ENCODE assay signal across 15 cellular contexts in the genomic region with DNA sequence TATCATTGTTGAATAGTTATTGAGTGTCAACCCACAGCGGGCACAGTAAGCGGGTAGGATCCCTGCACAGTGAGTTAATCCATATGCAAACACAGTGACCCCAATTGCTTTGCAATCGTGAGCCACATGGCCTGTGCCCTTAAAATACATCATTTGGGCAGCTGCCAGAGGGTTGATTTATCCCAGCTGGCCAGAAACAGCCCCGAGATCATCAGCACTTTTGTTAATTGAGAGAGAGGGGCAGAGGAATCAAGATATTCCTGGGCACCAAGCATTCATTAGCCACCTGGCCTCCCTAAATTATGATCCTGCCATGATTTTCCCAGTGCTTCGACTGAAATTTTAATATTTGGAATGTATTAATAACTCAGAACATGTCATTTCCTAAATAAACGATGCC. TPM values are rescaled to one million over a fixed set of nuclear protein-coding genes. Genes with fewer than 3 reads are reported as not detected.
DNase-seq lines count a peak whose midpoint lies in the region; TF ChIP-seq lines count a peak whose summit lies in the region.
"Had no signal": no experiment of that assay in that cellular context is flagged by ENCODE, and none has a peak within 500 bp of the region (broad histone marks: within the 10 kb centered on the region; RNA-seq: fewer than 3 reads in every experiment).

No MANE protein-coding gene starts in this region.

- no peak for TF ChIP-seq CTCF in SK-N-SH (IDR thresholded peaks at IDR 0.05)

- H3K27ac ChIP-seq in SK-N-SH (ENCODE audit: low read depth in 2 of 2, low read length in 1 of 2), result peak overlapping the region in 1 of 2 experiments; percentile 58; a peak in 1 of 4 replicates
- H3K27ac ChIP-seq: RWPE1 had no signal

- peak in 1 of 2 experiments; percentile 89; a peak in 2 of 4 replicates for TF ChIP-seq EP300 in SK-N-SH (IDR thresholded peaks at IDR 0.05; ENCODE audit: borderline replicate concordance in 1 of 2, low read depth in 1 of 2, low read length in 1 of 2)

- no peaks in the 10 kb centered on the region; the same call in 1 of the 2 replicates for H3K27me3 ChIP-seq in SK-N-SH (ENCODE audit: insufficient read depth)

- no peaks in the 10 kb centered on the region for H3K36me3 ChIP-seq in SK-N-SH (replicated peaks in 1 of 2; ENCODE audit: control insufficient read depth in 1 of 2, insufficient read depth in 2 of 2, low read length in 1 of 2)

- H3K9ac ChIP-seq in SK-N-SH, result no peak overlapping the region

- WGBS in SK-N-SH (ENCODE audit: low lambda C conversion rate), result 14% methylated on average over 6 of the region's 6 CpGs

- H3K4me2 ChIP-seq in SK-N-SH, result no peak overlapping the region

- DNase-seq in DMS 273 treated with DMSO at 0.1 percent for 48 hours (lab: John Stamatoyannopoulos, UW) (peak; percentile 68), NCI-H146 (lab: John Stamatoyannopoulos, UW) (peak; percentile 90), NCI-H69 (lab: John Stamatoyannopoulos, UW) (peak; percentile 96), SK-N-SH (peak; percentile 74), GM19240 (ENCODE audit: insufficient read length, low spot score) (no peak)
- DNase-seq in NK-92 treated with Interleukin-12 subunit alpha and Interleukin-12 subunit beta, amount 100 ng/mL, for 24 hours (lab: John Stamatoyannopoulos, UW), result no peak
- DNase-seq in activated naive CD4-positive, alpha-beta T cell treated with Interleukin-2 at 50 U/mL for 16 hours, result no peak
- DNase-seq: ACHN; CD4-positive, CD25-positive, alpha-beta regulatory T cell; Karpas-422; MM.1S; NCI-H1436 treated with DMSO at 0.1 percent for 48 hours; NCI-H526 treated with DMSO at 0.1 percent for 48 hours; T-helper 1 cell had no signal

- POLR2A ChIA-PET in SK-N-SH (lab: Yijun Ruan, JAX), result no interaction called here

- 0 out of 2 replicates have a peak, but pooled peaks have one; percentile 12 for TF ChIP-seq RAD21 in SK-N-SH (IDR thresholded peaks at IDR 0.05; ENCODE audit: low read length)

- CTCF ChIA-PET in SK-N-SH (lab: Yijun Ruan, JAX), result interaction anchor here (1.6 to 1.9 kb wide), 2 partner anchors 30 to 97 kb away, joined by 3 to 4 read pairs; no protein-coding TSS in a partner anchor

- H2AFZ ChIP-seq in SK-N-SH (ENCODE audit: low read depth), result no peak overlapping the region

- H3K4me3 ChIP-seq in SK-N-SH (ENCODE audit: low read depth in 2 of 2, low read length in 1 of 2), result no peak overlapping the region

- H3K79me2 ChIP-seq in SK-N-SH (ENCODE audit: insufficient read depth), result no peaks in the 10 kb centered on the region

- no peaks in the 10 kb centered on the region for H3F3A ChIP-seq in SK-N-SH (replicated peaks; ENCODE audit: insufficient read depth)

- H3K4me1 ChIP-seq in SK-N-SH (ENCODE audit: control insufficient read depth in 1 of 2, insufficient read depth in 2 of 2, low read depth in 1 of 2, low read length in 1 of 2), result peaks cover 0 to 10% of the 10 kb centered on the region in 2 experiments; a peak in 1 of 4 replicates

- no peaks in the 10 kb centered on the region for H3K9me2 ChIP-seq in SK-N-SH

- no peaks in the 10 kb centered on the region for H4K20me1 ChIP-seq in SK-N-SH (ENCODE audit: insufficient read depth)

- H3K9me3 ChIP-seq in SK-N-SH, result no peaks in the 10 kb centered on the region

TF ChIP-seq in SK-N-SH, 30 proteins besides CTCF, POLR2A, EP300 and RAD21 (continues in another document):
- TF ChIP-seq MXI1 (IDR thresholded peaks at IDR 0.05; ENCODE audit: low read depth, low read length) (peak; percentile 44; the same call in 1 of the 2 replicates), ELF1 (IDR thresholded peaks at IDR 0.05) (no peak), FOXJ3 (CRISPR knock-in tag; IDR thresholded peaks at IDR 0.05) (no peak), EZH2phosphoT487 (IDR thresholded peaks at IDR 0.05; ENCODE audit: borderline replicate concordance, low read depth) (no peak), RCOR1 (IDR thresholded peaks at IDR 0.05; ENCODE audit: low read length) (peak; percentile 69; the same call in 1 of the 2 replicates), TAF1 (IDR thresholded peaks at IDR 0.05; ENCODE audit: borderline replicate concordance, low read depth, low read length) (no peak), MEF2A (IDR thresholded peaks at IDR 0.05; ENCODE audit: borderline replicate concordance, low read depth) (no peak), NRF1 (IDR thresholded peaks at IDR 0.05; ENCODE audit: low read depth, low read length) (no peak), GATA2 (CRISPR knock-in tag; IDR thresholded peaks at IDR 0.05) (peak; percentile 81), GABPA (IDR thresholded peaks at IDR 0.05; ENCODE audit: low read depth) (no peak), JUND (IDR thresholded peaks at IDR 0.05) (no peak), FOXM1 (IDR thresholded peaks at IDR 0.05; ENCODE audit: low read depth) (no peak), CHD2 (IDR thresholded peaks at IDR 0.05; ENCODE audit: low read length, partially characterized antibody) (peak; percentile 27), TEAD4 (IDR thresholded peaks at IDR 0.05; ENCODE audit: borderline replicate concordance, insufficient read depth) (no peak), TCF12 (IDR thresholded peaks at IDR 0.05) (peak; percentile 42; the same call in 1 of the 2 replicates), FOSL2 (IDR thresholded peaks at IDR 0.05; ENCODE audit: borderline replicate concordance, low read depth) (no peak), RFX5 (IDR thresholded peaks at IDR 0.05; ENCODE audit: low read length) (no peak)
- TF ChIP-seq, protein P1, sequence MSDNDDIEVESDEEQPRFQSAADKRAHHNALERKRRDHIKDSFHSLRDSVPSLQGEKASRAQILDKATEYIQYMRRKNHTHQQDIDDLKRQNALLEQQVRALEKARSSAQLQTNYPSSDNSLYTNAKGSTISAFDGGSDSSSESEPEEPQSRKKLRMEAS (IDR thresholded peaks at IDR 0.05; ENCODE audit: low read depth), result no peak
- TF ChIP-seq, protein P2, sequence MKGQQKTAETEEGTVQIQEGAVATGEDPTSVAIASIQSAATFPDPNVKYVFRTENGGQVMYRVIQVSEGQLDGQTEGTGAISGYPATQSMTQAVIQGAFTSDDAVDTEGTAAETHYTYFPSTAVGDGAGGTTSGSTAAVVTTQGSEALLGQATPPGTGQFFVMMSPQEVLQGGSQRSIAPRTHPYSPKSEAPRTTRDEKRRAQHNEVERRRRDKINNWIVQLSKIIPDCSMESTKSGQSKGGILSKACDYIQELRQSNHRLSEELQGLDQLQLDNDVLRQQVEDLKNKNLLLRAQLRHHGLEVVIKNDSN (IDR thresholded peaks at IDR 0.05; ENCODE audit: borderline replicate concordance, low read depth), result no peak
- TF ChIP-seq, protein P3, sequence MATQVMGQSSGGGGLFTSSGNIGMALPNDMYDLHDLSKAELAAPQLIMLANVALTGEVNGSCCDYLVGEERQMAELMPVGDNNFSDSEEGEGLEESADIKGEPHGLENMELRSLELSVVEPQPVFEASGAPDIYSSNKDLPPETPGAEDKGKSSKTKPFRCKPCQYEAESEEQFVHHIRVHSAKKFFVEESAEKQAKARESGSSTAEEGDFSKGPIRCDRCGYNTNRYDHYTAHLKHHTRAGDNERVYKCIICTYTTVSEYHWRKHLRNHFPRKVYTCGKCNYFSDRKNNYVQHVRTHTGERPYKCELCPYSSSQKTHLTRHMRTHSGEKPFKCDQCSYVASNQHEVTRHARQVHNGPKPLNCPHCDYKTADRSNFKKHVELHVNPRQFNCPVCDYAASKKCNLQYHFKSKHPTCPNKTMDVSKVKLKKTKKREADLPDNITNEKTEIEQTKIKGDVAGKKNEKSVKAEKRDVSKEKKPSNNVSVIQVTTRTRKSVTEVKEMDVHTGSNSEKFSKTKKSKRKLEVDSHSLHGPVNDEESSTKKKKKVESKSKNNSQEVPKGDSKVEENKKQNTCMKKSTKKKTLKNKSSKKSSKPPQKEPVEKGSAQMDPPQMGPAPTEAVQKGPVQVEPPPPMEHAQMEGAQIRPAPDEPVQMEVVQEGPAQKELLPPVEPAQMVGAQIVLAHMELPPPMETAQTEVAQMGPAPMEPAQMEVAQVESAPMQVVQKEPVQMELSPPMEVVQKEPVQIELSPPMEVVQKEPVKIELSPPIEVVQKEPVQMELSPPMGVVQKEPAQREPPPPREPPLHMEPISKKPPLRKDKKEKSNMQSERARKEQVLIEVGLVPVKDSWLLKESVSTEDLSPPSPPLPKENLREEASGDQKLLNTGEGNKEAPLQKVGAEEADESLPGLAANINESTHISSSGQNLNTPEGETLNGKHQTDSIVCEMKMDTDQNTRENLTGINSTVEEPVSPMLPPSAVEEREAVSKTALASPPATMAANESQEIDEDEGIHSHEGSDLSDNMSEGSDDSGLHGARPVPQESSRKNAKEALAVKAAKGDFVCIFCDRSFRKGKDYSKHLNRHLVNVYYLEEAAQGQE (IDR thresholded peaks at IDR 0.05; ENCODE audit: low read depth, low read length), result no peak
- TF ChIP-seq, protein P4, sequence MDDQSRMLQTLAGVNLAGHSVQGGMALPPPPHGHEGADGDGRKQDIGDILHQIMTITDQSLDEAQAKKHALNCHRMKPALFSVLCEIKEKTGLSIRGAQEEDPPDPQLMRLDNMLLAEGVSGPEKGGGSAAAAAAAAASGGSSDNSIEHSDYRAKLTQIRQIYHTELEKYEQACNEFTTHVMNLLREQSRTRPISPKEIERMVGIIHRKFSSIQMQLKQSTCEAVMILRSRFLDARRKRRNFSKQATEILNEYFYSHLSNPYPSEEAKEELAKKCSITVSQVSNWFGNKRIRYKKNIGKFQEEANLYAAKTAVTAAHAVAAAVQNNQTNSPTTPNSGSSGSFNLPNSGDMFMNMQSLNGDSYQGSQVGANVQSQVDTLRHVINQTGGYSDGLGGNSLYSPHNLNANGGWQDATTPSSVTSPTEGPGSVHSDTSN (IDR thresholded peaks at IDR 0.05), result no peak
- TF ChIP-seq, protein P5, sequence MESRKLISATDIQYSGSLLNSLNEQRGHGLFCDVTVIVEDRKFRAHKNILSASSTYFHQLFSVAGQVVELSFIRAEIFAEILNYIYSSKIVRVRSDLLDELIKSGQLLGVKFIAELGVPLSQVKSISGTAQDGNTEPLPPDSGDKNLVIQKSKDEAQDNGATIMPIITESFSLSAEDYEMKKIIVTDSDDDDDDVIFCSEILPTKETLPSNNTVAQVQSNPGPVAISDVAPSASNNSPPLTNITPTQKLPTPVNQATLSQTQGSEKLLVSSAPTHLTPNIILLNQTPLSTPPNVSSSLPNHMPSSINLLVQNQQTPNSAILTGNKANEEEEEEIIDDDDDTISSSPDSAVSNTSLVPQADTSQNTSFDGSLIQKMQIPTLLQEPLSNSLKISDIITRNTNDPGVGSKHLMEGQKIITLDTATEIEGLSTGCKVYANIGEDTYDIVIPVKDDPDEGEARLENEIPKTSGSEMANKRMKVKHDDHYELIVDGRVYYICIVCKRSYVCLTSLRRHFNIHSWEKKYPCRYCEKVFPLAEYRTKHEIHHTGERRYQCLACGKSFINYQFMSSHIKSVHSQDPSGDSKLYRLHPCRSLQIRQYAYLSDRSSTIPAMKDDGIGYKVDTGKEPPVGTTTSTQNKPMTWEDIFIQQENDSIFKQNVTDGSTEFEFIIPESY (IDR thresholded peaks at IDR 0.05; ENCODE audit: borderline replicate concordance, low read depth), result no peak

RNA-seq across cellular contexts. Expression of a gene that starts 9.8 kb away (rescaled TPM):
- polyA plus RNA-seq in SK-N-SH (2012; rRNA removed), result not detected in 2 replicates
- polyA plus RNA-seq in SK-N-SH (2012; cell fraction: cytosol; rRNA removed), result not detected in 2 replicates
- polyA plus RNA-seq in SK-N-SH (2012; cell fraction: nucleus; rRNA removed), result not detected in 2 replicates

Comparison
In these comparisons a context has a peak if more than half of its experiments do, and no peak if none do; other contexts are left out.
1. DNase-seq: peak in DMS 273 treated with DMSO at 0.1 percent for 48 hours (single experiment), NCI-H146 (single experiment), NCI-H69 (single experiment) and SK-N-SH (single experiment); none in NK-92 treated with Interleukin-12 subunit alpha and Interleukin-12 subunit beta, amount 100 ng/mL, for 24 hours (single experiment), activated naive CD4-positive, alpha-beta T cell treated with Interleukin-2 at 50 U/mL for 16 hours (single experiment) and GM19240 (single experiment).